ENCODE assay signal across 20 cellular contexts in the genomic region with DNA sequence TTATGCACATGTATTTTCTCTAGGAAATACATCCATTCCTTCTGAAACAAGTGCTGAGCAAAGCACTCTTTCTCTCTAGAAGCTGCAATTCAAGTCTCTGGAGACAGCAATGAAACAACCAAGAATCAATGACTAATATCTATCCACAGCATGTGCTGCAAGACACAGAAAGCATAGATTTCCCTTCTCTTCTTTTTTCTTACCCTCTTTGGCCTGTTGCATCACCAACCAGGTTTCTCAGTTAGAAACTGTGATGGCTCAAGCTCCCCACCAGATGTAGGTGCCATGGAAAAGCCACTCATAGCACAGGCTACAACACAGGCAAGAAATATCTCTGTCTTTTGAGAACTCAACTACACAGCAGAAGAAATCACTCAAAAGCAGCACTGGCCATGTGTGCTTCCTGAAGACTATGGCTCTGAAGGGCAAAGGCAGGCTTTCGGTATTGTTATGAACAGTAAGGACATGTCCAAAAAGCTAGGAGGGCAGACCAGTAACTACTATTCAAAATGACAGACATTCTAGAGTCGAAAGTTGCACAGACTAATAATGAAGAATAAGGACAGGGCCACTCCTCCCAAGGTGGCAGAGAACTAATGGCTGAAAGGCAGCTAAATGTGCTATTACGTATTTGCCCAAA. TPM values are rescaled to one million over a fixed set of nuclear protein-coding genes. Genes with fewer than 3 reads are reported as not detected.
A peak's percentile ranks its signal among the peaks of the same experiment; 100 is the strongest.
DNase-seq lines count a peak whose midpoint lies in the region; ATAC-seq lines count a peak whose summit lies in the region.
"Had no signal": no experiment of that assay in that cellular context is flagged by ENCODE, and none has a peak within 500 bp of the region (broad histone marks: within the 10 kb centered on the region; RNA-seq: fewer than 3 reads in every experiment).

No MANE protein-coding gene starts in this region.

- DNase-seq in SIG-M5 treated with dmso at 0.1 percent for 504 hours (lab: John Stamatoyannopoulos, UW; ENCODE audit: unreplicated experiment) (peak; percentile 69), SIG-M5 (lab: John Stamatoyannopoulos, UW) (no peak), NOMO-1 treated with DMSO at 0.1 percent for 48 hours (lab: John Stamatoyannopoulos, UW; ENCODE audit: unreplicated experiment) (peak; percentile 65), mesenchymal stem cell (no peak), NCI-H524 (lab: John Stamatoyannopoulos, UW) (no peak), HT-29 (ENCODE audit: low spot score) (no peak), putamen (ENCODE audit: low spot score) (no peak)
- DNase-seq: activated CD4-positive, alpha-beta T cell treated with anti-CD3 and anti-CD28 coated beads, Interleukin-2, amount 50 U/mL, for 48 hours; activated gamma-delta T cell treated with Interleukin-2 at 50 U/mL for 16 hours; body of pancreas; CD4-positive, alpha-beta memory T cell; dorsolateral prefrontal cortex; mesendoderm; NCI-H1436 treated with DMSO at 0.1 percent for 48 hours; NCI-H510A treated with DMSO at 0.1 percent for 48 hours; RPMI8226; stomach had no signal

- H3K4me2 ChIP-seq in mesenchymal stem cell (ENCODE audit: low read length, poor library complexity, severe bottlenecking), result no peak overlapping the region

- H2AFZ ChIP-seq in mesenchymal stem cell (ENCODE audit: low read depth, low read length), result no peak overlapping the region

- no peaks in the 10 kb centered on the region for H3K9me3 ChIP-seq in mesenchymal stem cell (ENCODE audit: control insufficient read depth, low read length)
- H3K9me3 ChIP-seq: body of pancreas, gastroesophageal sphincter, stomach had no signal

- H2BK5ac ChIP-seq in mesenchymal stem cell (ENCODE audit: low read depth, low read length, poor library complexity, severe bottlenecking), result no peak overlapping the region

- H3K27me3 ChIP-seq in mesenchymal stem cell (ENCODE audit: control insufficient read depth in 1 of 2, insufficient read depth in 1 of 2, low read length in 2 of 2), result no peaks in the 10 kb centered on the region
- H3K27me3 ChIP-seq: body of pancreas, dorsolateral prefrontal cortex, gastroesophageal sphincter, stomach had no signal

- H3K27ac ChIP-seq in mesenchymal stem cell (ENCODE audit: low read length, poor library complexity, severe bottlenecking), result no peak overlapping the region
- H3K27ac ChIP-seq: body of pancreas, dorsolateral prefrontal cortex, gastroesophageal sphincter, stomach had no signal

- no peak overlapping the region for H2BK120ac ChIP-seq in mesenchymal stem cell (ENCODE audit: low read depth, low read length)

- no peak overlapping the region for H3K14ac ChIP-seq in mesenchymal stem cell (ENCODE audit: low read length in 2 of 2)

- no peak overlapping the region for H2BK12ac ChIP-seq in mesenchymal stem cell (ENCODE audit: low read length in 2 of 2)

- no peak overlapping the region for H2AK5ac ChIP-seq in mesenchymal stem cell (ENCODE audit: low read length, severe bottlenecking)

- no peak overlapping the region for H3K18ac ChIP-seq in mesenchymal stem cell (ENCODE audit: low read depth in 1 of 2, low read length in 2 of 2)

- WGBS in mesenchymal stem cell, result 95% methylated on average over 3 of the region's 3 CpGs

- peaks cover 19 to 21% of the 10 kb centered on the region in 2 experiments for H3K36me3 ChIP-seq in mesenchymal stem cell (ENCODE audit: control insufficient read depth in 1 of 2, insufficient read depth in 2 of 2, low read depth in 1 of 2, low read length in 2 of 2)

- no peak overlapping the region for H3K4me3 ChIP-seq in mesenchymal stem cell (ENCODE audit: insufficient read depth in 1 of 2, low read depth in 1 of 2, low read length in 2 of 2)
- H3K4me3 ChIP-seq: body of pancreas, dorsolateral prefrontal cortex, gastroesophageal sphincter, stomach had no signal

- no peak overlapping the region for H4K8ac ChIP-seq in mesenchymal stem cell (ENCODE audit: low read length)

- peak overlapping the region; percentile 34 for H3K9ac ChIP-seq in mesenchymal stem cell (ENCODE audit: low read length)

- H3K23ac ChIP-seq in mesenchymal stem cell (ENCODE audit: low read length in 2 of 2), result no peak overlapping the region

- H3K4ac ChIP-seq in mesenchymal stem cell (ENCODE audit: low read depth in 1 of 2, low read length in 2 of 2), result no peak overlapping the region

- peak; percentile 56 for ATAC-seq in GM21619 (IDR thresholded peaks at IDR 0.05; ENCODE audit: unreplicated experiment)
- ATAC-seq: body of pancreas, gastroesophageal sphincter, HepG2 had no signal

- peaks cover 63% of the 10 kb centered on the region for H3K79me1 ChIP-seq in mesenchymal stem cell (replicated peaks; ENCODE audit: low read length, poor library complexity, severe bottlenecking)

- H2BK15ac ChIP-seq in mesenchymal stem cell (ENCODE audit: low read depth, poor library complexity, severe bottlenecking), result no peak overlapping the region

- peaks cover 1% of the 10 kb centered on the region for H3K4me1 ChIP-seq in mesenchymal stem cell (ENCODE audit: control insufficient read depth, insufficient read depth, low read depth, low read length)
- H3K4me1 ChIP-seq: body of pancreas had no signal

- H4K91ac ChIP-seq in mesenchymal stem cell (ENCODE audit: low read length), result no peak overlapping the region

RNA-seq across cellular contexts. Expression of gene ZDHHC3, which starts 15.5 kb away (rescaled TPM):
- 38.5 TPM for polyA plus RNA-seq in mesenchymal stem cell (2013, experiment 1 of 2)
- polyA plus RNA-seq in mesenchymal stem cell (2013, experiment 2 of 2), result 39.8 TPM
- 136 and 145 TPM in 2 replicates for total RNA-seq in HT-29 (2014; rRNA removed; shearing (Covaris generic))

RNA-seq across cellular contexts. Expression of gene EXOSC7, which starts 15.5 kb away (rescaled TPM):
- 26.9 TPM for polyA plus RNA-seq in mesenchymal stem cell (2013, experiment 1 of 2)
- 28.5 TPM for polyA plus RNA-seq in mesenchymal stem cell (2013, experiment 2 of 2)
- total RNA-seq in HT-29 (2014; rRNA removed; shearing (Covaris generic)), result 35.2 and 45.8 TPM in 2 replicates

Comparison
In these comparisons a context has a peak if more than half of its experiments do, and no peak if none do; other contexts are left out.
1. DNase-seq: peak in SIG-M5 treated with dmso at 0.1 percent for 504 hours (single experiment) and NOMO-1 treated with DMSO at 0.1 percent for 48 hours (single experiment); none in SIG-M5 (single experiment), mesenchymal stem cell (single experiment), NCI-H524 (0 of 2), HT-29 (single experiment) and putamen (single experiment).